In genomic region chr1:6359568-6360496, GRCh38 we compare ENCODE assay signal across 8 cellular contexts. TPM values are rescaled to one million over a fixed set of nuclear protein-coding genes. Genes with fewer than 3 reads are reported as not detected.
DNase-seq lines count a peak whose midpoint lies in the region; ATAC-seq and TF ChIP-seq lines count a peak whose summit lies in the region.

No MANE protein-coding gene starts in this region.

- H3K36me3 Mint-ChIP-seq in activated CD4-positive, alpha-beta memory T cell treated with anti-CD3 and anti-CD28 coated beads for 36 hours, result no peaks in the 10 kb centered on the region
- H3K36me3 Mint-ChIP-seq in neural progenitor cell, result peaks cover 13% of the 10 kb centered on the region

- H3K4me3 ChIP-seq in DND-41 (ENCODE audit: low read depth in 1 of 2, low read length in 2 of 2), result no peak overlapping the region
- peak overlapping the region; percentile 36 for H3K4me3 ChIP-seq in Jurkat, Clone E6-1 (ENCODE audit: low read length)
- H3K4me3 ChIP-seq in neural progenitor cell, result no peak overlapping the region
- H3K4me3 ChIP-seq in urinary bladder (ENCODE audit: low read depth, low read length), result no peak overlapping the region

- no peaks in the 10 kb centered on the region for H3K9me3 Mint-ChIP-seq in activated CD4-positive, alpha-beta memory T cell treated with anti-CD3 and anti-CD28 coated beads for 36 hours
- H3K9me3 Mint-ChIP-seq in neural progenitor cell, result peaks cover 13% of the 10 kb centered on the region

- intact Hi-C loops in activated CD4-positive, alpha-beta memory T cell treated with anti-CD3 and anti-CD28 coated beads for 36 hours (cut with micrococcal nuclease), result loop anchor here (1.0 to 2.0 kb wide), 3 partner anchors 12 to 45 kb away; partner anchors contain the start of gene ACOT7

- TF ChIP-seq CTCF in DND-41 (IDR thresholded peaks at IDR 0.05; ENCODE audit: borderline replicate concordance, extremely low read depth, low read length, poor library complexity, severe bottlenecking) (no peak), neural progenitor cell (IDR thresholded peaks at IDR 0.05) (no peak)

- H3K4me1 Mint-ChIP-seq in activated CD4-positive, alpha-beta memory T cell treated with anti-CD3 and anti-CD28 coated beads for 36 hours (ENCODE audit: low read depth), result peaks cover 43% of the 10 kb centered on the region
- peaks cover 37% of the 10 kb centered on the region for H3K4me1 Mint-ChIP-seq in neural progenitor cell

- CTCF ChIA-PET in activated CD4-positive, alpha-beta memory T cell treated with anti-CD3 and anti-CD28 coated beads for 36 hours (lab: Charles Lee), result interaction anchor here (0.6 to 7.7 kb wide), 9 partner anchors 11 to 79 kb away, joined by 3 to 47 read pairs (median 4); partner anchors contain the start of genes ACOT7 and HES2

- H3K27me3 ChIP-seq in DND-41 (ENCODE audit: insufficient read depth, low read length, poor library complexity), result no peaks in the 10 kb centered on the region
- no peaks in the 10 kb centered on the region for H3K27me3 ChIP-seq in neural progenitor cell

- H3K79me2 ChIP-seq in DND-41 (ENCODE audit: insufficient read depth, low read length) (peaks cover 96% of the 10 kb centered on the region), neural progenitor cell (ENCODE audit: low read depth) (peaks cover 64% of the 10 kb centered on the region)

- H3K9ac ChIP-seq in DND-41 (ENCODE audit: low read depth, low read length) (peak overlapping the region; percentile 31), neural progenitor cell (no peak overlapping the region)

- DNase-seq in DND-41, result peak; percentile 70
- peak; percentile 67 for DNase-seq in Jurkat, Clone E6-1 (ENCODE audit: low read depth, low spot score)
- peak; percentile 74 for DNase-seq in activated CD4-positive, alpha-beta memory T cell treated with anti-CD3 and anti-CD28 coated beads for 36 hours
- DNase-seq in neural progenitor cell (ENCODE audit: low spot score), result peak; percentile 53
- no peak for DNase-seq in NCI-H446 treated with DMSO at 0.1 percent for 48 hours (lab: John Stamatoyannopoulos, UW)

- POLR2A ChIA-PET in activated CD4-positive, alpha-beta memory T cell treated with anti-CD3 and anti-CD28 coated beads for 36 hours (lab: Charles Lee), result interaction anchor here (3.9 kb wide), 1 partner anchor 34 kb away, joined by 34 read pairs; the partner anchor contains the start of gene ACOT7

- ATAC-seq in DND-41 (ENCODE audit: insufficient read depth, low read depth) (peak; percentile 80), GM21515 (IDR thresholded peaks at IDR 0.05; ENCODE audit: unreplicated experiment) (peak; percentile 87), esophagus mucosa (peak; percentile 14)

- H2AFZ ChIP-seq in DND-41 (ENCODE audit: low read depth, low read length) (no peak overlapping the region), neural progenitor cell (replicated peaks) (peak overlapping the region; percentile 47)

- peaks cover 3% of the 10 kb centered on the region for H3F3A ChIP-seq in neural progenitor cell (ENCODE audit: low read depth)

- H4K20me1 ChIP-seq in DND-41 (ENCODE audit: insufficient read depth, low read length) (peaks cover 80% of the 10 kb centered on the region), neural progenitor cell (ENCODE audit: low read depth) (peaks cover 48% of the 10 kb centered on the region)

- H3K9me3 ChIP-seq in DND-41 (ENCODE audit: insufficient read depth, low read length, severe bottlenecking) (no peaks in the 10 kb centered on the region), neural progenitor cell (ENCODE audit: low read depth) (peaks cover 6% of the 10 kb centered on the region)

- H3K27ac Mint-ChIP-seq in activated CD4-positive, alpha-beta memory T cell treated with anti-CD3 and anti-CD28 coated beads for 36 hours, result peak overlapping the region; percentile 90
- H3K27ac Mint-ChIP-seq in neural progenitor cell, result no peak overlapping the region

- H3K27ac ChIP-seq in DND-41 (ENCODE audit: low read length) (peak overlapping the region; percentile 66), neural progenitor cell (peak overlapping the region; percentile 70), urinary bladder (ENCODE audit: low read depth) (peak overlapping the region; percentile 85)

- H3K36me3 ChIP-seq in DND-41 (ENCODE audit: insufficient read depth, low read length), result peaks cover 15% of the 10 kb centered on the region
- H3K36me3 ChIP-seq in neural progenitor cell, result no peaks in the 10 kb centered on the region
- no peaks in the 10 kb centered on the region for H3K36me3 ChIP-seq in urinary bladder (ENCODE audit: insufficient read depth)

- WGBS in urinary bladder, result 38% methylated on average over 17 of the region's 17 CpGs

- H3K4me2 ChIP-seq in DND-41 (ENCODE audit: insufficient read depth, low read length), result peak overlapping the region; percentile 24; the same call in 1 of the 2 replicates
- H3K4me2 ChIP-seq in neural progenitor cell, result peak overlapping the region; percentile 43

- H3K4me3 Mint-ChIP-seq in activated CD4-positive, alpha-beta memory T cell treated with anti-CD3 and anti-CD28 coated beads for 36 hours, result peak overlapping the region; percentile 55
- H3K4me3 Mint-ChIP-seq in neural progenitor cell, result no peak overlapping the region

- H3K27me3 Mint-ChIP-seq in activated CD4-positive, alpha-beta memory T cell treated with anti-CD3 and anti-CD28 coated beads for 36 hours, result no peaks in the 10 kb centered on the region
- H3K27me3 Mint-ChIP-seq in neural progenitor cell (ENCODE audit: insufficient read depth, low read depth), result peaks cover 3% of the 10 kb centered on the region

- peaks cover 30% of the 10 kb centered on the region for H3K4me1 ChIP-seq in DND-41 (ENCODE audit: insufficient read depth, low read length)
- peaks cover 20% of the 10 kb centered on the region for H3K4me1 ChIP-seq in neural progenitor cell
- peaks cover 5% of the 10 kb centered on the region for H3K4me1 ChIP-seq in urinary bladder (ENCODE audit: insufficient read depth)

RNA-seq across cellular contexts. Expression of gene ACOT7, which starts 33.7 kb away (rescaled TPM):
- 180 TPM for polyA plus RNA-seq in Jurkat, Clone E6-1 (2012; ENCODE audit: insufficient read depth, insufficient read length)
- total RNA-seq in activated CD4-positive, alpha-beta memory T cell treated with anti-CD3 and anti-CD28 coated beads for 36 hours, result 10 to 100 TPM; 93.8 to 94.6 TPM
- total RNA-seq in esophagus mucosa (37.2 TPM), neural progenitor cell (ENCODE audit: low replicate concordance) (19.6 and 44.9 TPM in 2 replicates), urinary bladder (6.9 TPM)
- 36.8 TPM for polyA plus RNA-seq in urinary bladder

RNA-seq across cellular contexts. Expression of gene HES2, which starts 59.9 kb away (rescaled TPM):
- 1.1 TPM for polyA plus RNA-seq in Jurkat, Clone E6-1 (2012; ENCODE audit: insufficient read depth, insufficient read length)
- under 1 TPM in 1 of 2 experiments, not detected in 1; 0.07 TPM for total RNA-seq in activated CD4-positive, alpha-beta memory T cell treated with anti-CD3 and anti-CD28 coated beads for 36 hours
- total RNA-seq in esophagus mucosa (47.3 TPM), neural progenitor cell (ENCODE audit: low replicate concordance) (0.04 and 0.22 TPM in 2 replicates), urinary bladder (0.53 TPM)
- 0.03 TPM for polyA plus RNA-seq in urinary bladder

Comparison
In these comparisons a context has a peak if more than half of its experiments do, and no peak if none do; other contexts are left out.
1. ATAC-seq: peak in every context shown above with its lines; median percentile 87 in GM21515; 80 in DND-41; 14 in esophagus mucosa.
2. RNA of gene HES2, which starts 59.9 kb away (total RNA-seq): 47.3 TPM in esophagus mucosa (single experiment); 0.53 TPM in urinary bladder (single experiment), 0.07 TPM in activated CD4-positive, alpha-beta memory T cell treated with anti-CD3 and anti-CD28 coated beads for 36 hours and 0.04 to 0.22 TPM in neural progenitor cell; every median in the first group is over 10 times any median in the second.
3. Peak in every context shown above with its lines, with median percentiles within 50 percentile points of each other: H3K27ac ChIP-seq.